In the genomic region with DNA sequence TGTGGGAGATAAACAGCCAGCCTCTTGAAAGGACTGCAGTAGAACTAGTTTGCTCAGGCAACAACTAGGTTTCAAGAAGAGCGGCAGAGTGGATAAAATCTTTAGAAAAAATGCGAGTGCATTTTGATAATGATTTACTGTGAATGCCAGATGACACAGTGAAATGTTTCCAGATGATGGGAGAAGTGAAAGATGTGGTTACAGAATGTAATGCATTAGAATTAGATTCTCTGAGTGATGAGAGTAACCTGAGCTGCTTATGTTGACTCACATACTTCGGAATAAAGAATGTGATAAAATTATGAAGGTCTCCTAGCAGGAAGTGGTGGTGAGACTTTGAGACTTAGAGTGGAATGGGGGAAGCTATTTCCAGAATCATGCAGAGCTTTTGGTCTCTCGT, we compare ENCODE assay signal across 1 cellular context.
TF ChIP-seq lines count a peak whose summit lies in the region.

No MANE protein-coding gene starts in this region.

TF ChIP-seq in K562, 482 proteins besides CTCF, POLR2A, EP300 and RAD21 (continued from another document):
- TF ChIP-seq DIDO1 (tag; IDR thresholded peaks at IDR 0.05; ENCODE audit: low read depth) (no peak), ZNF143 (CRISPR knock-in tag; IDR thresholded peaks at IDR 0.05) (no peak), PBX2 (CRISPR knock-in tag; IDR thresholded peaks at IDR 0.05; ENCODE audit: low read depth) (no peak), PBX2 (tag; conservative IDR thresholded peaks at IDR 0.05; ENCODE audit: low read depth) (peak; percentile 61), ZNF165 (CRISPR knock-in tag; IDR thresholded peaks at IDR 0.05; ENCODE audit: borderline replicate concordance) (no peak), MEIS2 (IDR thresholded peaks at IDR 0.05; ENCODE audit: partially characterized antibody) (peak; percentile 75), ETV6 (IDR thresholded peaks at IDR 0.05; ENCODE audit: borderline replicate concordance in 1 of 2, low read depth in 2 of 2, low read length in 1 of 2) (no peak), ETV6 (CRISPR knock-in tag; IDR thresholded peaks at IDR 0.05; ENCODE audit: borderline replicate concordance) (no peak), MYNN (IDR thresholded peaks at IDR 0.05) (no peak), MYNN (CRISPR knock-in tag; IDR thresholded peaks at IDR 0.05) (no peak), SP2 (IDR thresholded peaks at IDR 0.05; ENCODE audit: extremely low read depth, low read depth, low read length, poor library complexity, severe bottlenecking) (no peak), NONO (IDR thresholded peaks at IDR 0.05; ENCODE audit: low read depth in 2 of 2, low read length in 1 of 2) (no peak), GTF2F1 (IDR thresholded peaks at IDR 0.05; ENCODE audit: low read depth, low read length) (no peak), PHF21A (IDR thresholded peaks at IDR 0.05; ENCODE audit: borderline replicate concordance, low read depth) (no peak), NR4A1 (CRISPR knock-in tag; IDR thresholded peaks at IDR 0.05) (no peak), NR4A1 (tag; IDR thresholded peaks at IDR 0.05) (no peak), TBP (optimal IDR thresholded peaks at IDR 0.05; ENCODE audit: low read depth, low read length) (no peak), RAD51 (IDR thresholded peaks at IDR 0.05; ENCODE audit: borderline replicate concordance, low read depth) (no peak), ZFP36 (IDR thresholded peaks at IDR 0.05; ENCODE audit: low read depth, low read length, partially characterized antibody) (no peak), NCOA6 (IDR thresholded peaks at IDR 0.05) (no peak), STAT5B (CRISPR knock-in tag; IDR thresholded peaks at IDR 0.05) (no peak), CXXC5 (CRISPR knock-in tag; IDR thresholded peaks at IDR 0.05) (no peak), ZNF232 (CRISPR knock-in tag; IDR thresholded peaks at IDR 0.05) (no peak)
- TF ChIP-seq, protein P1, sequence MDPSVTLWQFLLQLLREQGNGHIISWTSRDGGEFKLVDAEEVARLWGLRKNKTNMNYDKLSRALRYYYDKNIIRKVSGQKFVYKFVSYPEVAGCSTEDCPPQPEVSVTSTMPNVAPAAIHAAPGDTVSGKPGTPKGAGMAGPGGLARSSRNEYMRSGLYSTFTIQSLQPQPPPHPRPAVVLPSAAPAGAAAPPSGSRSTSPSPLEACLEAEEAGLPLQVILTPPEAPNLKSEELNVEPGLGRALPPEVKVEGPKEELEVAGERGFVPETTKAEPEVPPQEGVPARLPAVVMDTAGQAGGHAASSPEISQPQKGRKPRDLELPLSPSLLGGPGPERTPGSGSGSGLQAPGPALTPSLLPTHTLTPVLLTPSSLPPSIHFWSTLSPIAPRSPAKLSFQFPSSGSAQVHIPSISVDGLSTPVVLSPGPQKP (CRISPR knock-in tag; IDR thresholded peaks at IDR 0.05): no peak
- TF ChIP-seq, protein P2, sequence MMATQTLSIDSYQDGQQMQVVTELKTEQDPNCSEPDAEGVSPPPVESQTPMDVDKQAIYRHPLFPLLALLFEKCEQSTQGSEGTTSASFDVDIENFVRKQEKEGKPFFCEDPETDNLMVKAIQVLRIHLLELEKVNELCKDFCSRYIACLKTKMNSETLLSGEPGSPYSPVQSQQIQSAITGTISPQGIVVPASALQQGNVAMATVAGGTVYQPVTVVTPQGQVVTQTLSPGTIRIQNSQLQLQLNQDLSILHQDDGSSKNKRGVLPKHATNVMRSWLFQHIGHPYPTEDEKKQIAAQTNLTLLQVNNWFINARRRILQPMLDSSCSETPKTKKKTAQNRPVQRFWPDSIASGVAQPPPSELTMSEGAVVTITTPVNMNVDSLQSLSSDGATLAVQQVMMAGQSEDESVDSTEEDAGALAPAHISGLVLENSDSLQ (IDR thresholded peaks at IDR 0.05): peak; percentile 34; the same call in 1 of the 2 replicates
- TF ChIP-seq, protein P3, sequence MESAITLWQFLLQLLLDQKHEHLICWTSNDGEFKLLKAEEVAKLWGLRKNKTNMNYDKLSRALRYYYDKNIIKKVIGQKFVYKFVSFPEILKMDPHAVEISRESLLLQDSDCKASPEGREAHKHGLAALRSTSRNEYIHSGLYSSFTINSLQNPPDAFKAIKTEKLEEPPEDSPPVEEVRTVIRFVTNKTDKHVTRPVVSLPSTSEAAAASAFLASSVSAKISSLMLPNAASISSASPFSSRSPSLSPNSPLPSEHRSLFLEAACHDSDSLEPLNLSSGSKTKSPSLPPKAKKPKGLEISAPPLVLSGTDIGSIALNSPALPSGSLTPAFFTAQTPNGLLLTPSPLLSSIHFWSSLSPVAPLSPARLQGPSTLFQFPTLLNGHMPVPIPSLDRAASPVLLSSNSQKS (CRISPR knock-in tag; IDR thresholded peaks at IDR 0.05): no peak
- TF ChIP-seq, protein P4, sequence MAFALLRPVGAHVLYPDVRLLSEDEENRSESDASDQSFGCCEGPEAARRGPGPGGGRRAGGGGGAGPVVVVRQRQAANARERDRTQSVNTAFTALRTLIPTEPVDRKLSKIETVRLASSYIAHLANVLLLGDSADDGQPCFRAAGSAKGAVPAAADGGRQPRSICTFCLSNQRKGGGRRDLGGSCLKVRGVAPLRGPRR (CRISPR knock-in tag; IDR thresholded peaks at IDR 0.05): no peak
